Comparison of ENCODE assay signal across 34 cellular contexts in genomic region chr5:36482812-36483211, GRCh38.
"Had no signal": no experiment of that assay in that cellular context is flagged by ENCODE, and none has a peak within 500 bp of the region (broad histone marks: within the 10 kb centered on the region; RNA-seq: fewer than 3 reads in every experiment).

No MANE protein-coding gene starts in this region.

- H3K36me3 ChIP-seq: breast epithelium, Peyer's patch, WERI-Rb-1 had no signal

- H3K9me3 ChIP-seq: body of pancreas, breast epithelium, Peyer's patch had no signal

- DNase-seq: activated CD4-positive, alpha-beta memory T cell treated with anti-CD3 and anti-CD28 coated beads, Interleukin-2, amount 10 ng/mL, durations not matched to agents 7 days and 5 days; activated CD4-positive, alpha-beta T cell treated with anti-CD3 and anti-CD28 coated beads for 1 hour; activated CD4-positive, alpha-beta T cell treated with anti-CD3 and anti-CD28 coated beads for 48 hours; activated CD4-positive, CD25-positive, alpha-beta regulatory T cell; activated CD8-positive, alpha-beta memory T cell treated with anti-CD3 and anti-CD28 coated beads for 24 hours; activated CD8-positive, alpha-beta memory T cell treated with anti-CD3 and anti-CD28 coated beads, Interleukin-2, amount 10 ng/mL, durations not matched to agents 7 days and 5 days; activated CD8-positive, alpha-beta memory T cell treated with anti-CD3 and anti-CD28 coated beads, Interleukin-2, amount 50 U/mL, for 48 hours; activated effector memory CD4-positive, alpha-beta T cell treated with Interleukin-2 at 50 U/mL for 16 hours; activated naive CD4-positive, alpha-beta T cell treated with anti-CD3 and anti-CD28 coated beads, Interleukin-2, amount 10 ng/mL, durations not matched to agents 7 days and 5 days; activated naive CD8-positive, alpha-beta T cell treated with anti-CD3 and anti-CD28 coated beads, Interleukin-2, amount 50 U/mL, for 24 hours; activated T-cell treated with anti-CD3 and anti-CD28 coated beads, Interleukin-2, amount 50 U/mL, for 48 hours; amniotic stem cell; aorta; body of pancreas; Kasumi-1; KG1; MM.1S; NCI-H1092 treated with DMSO at 0.1 percent for 48 hours; NCI-H1417; NCI-H146; NCI-H187; NCI-H2081; NCI-H226; NCI-H446 treated with DMSO at 0.1 percent for 48 hours; NCI-H524; NCI-H69; NCI-H82; Peyer's patch; RPMI8226; SIG-M5; T-cell; T-helper 17 cell; WERI-Rb-1 had no signal

- H3K4me1 ChIP-seq: body of pancreas, breast epithelium, Peyer's patch had no signal

- H3K27me3 ChIP-seq: body of pancreas, breast epithelium, Peyer's patch had no signal

- H3K4me3 ChIP-seq: body of pancreas, breast epithelium, Peyer's patch had no signal

- H3K27ac ChIP-seq: body of pancreas, breast epithelium, Peyer's patch, WERI-Rb-1 had no signal
